ENCODE assay signal across 22 cellular contexts in genomic region chr18:36382854-36383253, GRCh38.
"Had no signal": no experiment of that assay in that cellular context is flagged by ENCODE, and none has a peak within 500 bp of the region (broad histone marks: within the 10 kb centered on the region; RNA-seq: fewer than 3 reads in every experiment).

No MANE protein-coding gene starts in this region.

- H3K4me3 ChIP-seq: dorsolateral prefrontal cortex, right lobe of liver, testis had no signal

- FAIRE-seq: colon, small intestine had no signal

- H3K36me3 Mint-ChIP-seq: activated CD8-positive, alpha-beta memory T cell treated with anti-CD3 and anti-CD28 coated beads, Interleukin-2, amount 10 ng/mL, durations not matched to agents 7 days and 5 days; activated naive CD8-positive, alpha-beta T cell treated with anti-CD3 and anti-CD28 coated beads for 36 hours; natural killer cell treated with Interleukin-12 subunit alpha and Interleukin-12 subunit beta and Interleukin-15 and Interleukin-18, amount 100 ng/mL, for 72 hours; stimulated activated effector memory CD8-positive, alpha-beta T cell treated with anti-CD3 and anti-CD28 coated beads, Interleukin-12 subunit alpha, Interleukin-12 subunit beta, amount 100 ng/mL, for 72 hours; T-cell had no signal

- DNase-seq: activated B cell treated with CpG ODN at 0.5 μM for 24 hours; activated CD4-positive, alpha-beta memory T cell treated with anti-CD3 and anti-CD28 coated beads, Interleukin-2, amount 10 ng/mL, durations not matched to agents 7 days and 5 days; activated CD4-positive, alpha-beta T cell treated with anti-CD3 and anti-CD28 coated beads for 48 hours; activated CD8-positive, alpha-beta memory T cell treated with anti-CD3 and anti-CD28 coated beads, Interleukin-2, amount 10 ng/mL, durations not matched to agents 7 days and 5 days; activated naive CD4-positive, alpha-beta T cell; activated naive CD8-positive, alpha-beta T cell treated with anti-CD3 and anti-CD28 coated beads for 36 hours; amniotic stem cell; caudate nucleus; dorsolateral prefrontal cortex; foreskin keratinocyte; glutamatergic neuron; mesendoderm; right lobe of liver; SK-N-SH; small intestine; stimulated activated CD4-positive, alpha-beta T cell treated with anti-CD3 and anti-CD28 coated beads, Interleukin-4, amount 100 ng/mL, for 24 hours; T-cell; testis had no signal

- H3K4me1 ChIP-seq: right lobe of liver, testis had no signal

- H3K4me2 ChIP-seq: SK-N-SH had no signal

- H3K4me3 Mint-ChIP-seq: activated B cell treated with CpG ODN at 0.5 μM for 24 hours; activated CD4-positive, alpha-beta memory T cell treated with anti-CD3 and anti-CD28 coated beads, Interleukin-2, amount 10 ng/mL, durations not matched to agents 7 days and 5 days; activated CD8-positive, alpha-beta memory T cell treated with anti-CD3 and anti-CD28 coated beads, Interleukin-2, amount 10 ng/mL, durations not matched to agents 7 days and 5 days; activated naive CD8-positive, alpha-beta T cell treated with anti-CD3 and anti-CD28 coated beads for 36 hours; activated T-helper 17 cell treated with anti-CD3 and anti-CD28 coated beads, Interleukin-2, amount 50 U/mL, for 72 hours; natural killer cell treated with Interleukin-12 subunit alpha and Interleukin-12 subunit beta and Interleukin-15 and Interleukin-18, amount 100 ng/mL, for 72 hours; stimulated activated effector memory CD8-positive, alpha-beta T cell treated with anti-CD3 and anti-CD28 coated beads, Interleukin-12 subunit alpha, Interleukin-12 subunit beta, amount 100 ng/mL, for 72 hours; T-cell had no signal

- H3K9me3 ChIP-seq: right lobe of liver, SK-N-SH, testis had no signal

- H3K9ac ChIP-seq: SK-N-SH had no signal

- H3K9me3 Mint-ChIP-seq: activated B cell treated with CpG ODN at 0.5 μM for 24 hours; activated CD4-positive, alpha-beta memory T cell treated with anti-CD3 and anti-CD28 coated beads, Interleukin-2, amount 10 ng/mL, durations not matched to agents 7 days and 5 days; activated naive CD8-positive, alpha-beta T cell treated with anti-CD3 and anti-CD28 coated beads for 36 hours; activated T-helper 17 cell treated with anti-CD3 and anti-CD28 coated beads, Interleukin-2, amount 50 U/mL, for 72 hours; natural killer cell treated with Interleukin-12 subunit alpha and Interleukin-12 subunit beta and Interleukin-15 and Interleukin-18, amount 100 ng/mL, for 72 hours; stimulated activated effector memory CD8-positive, alpha-beta T cell treated with anti-CD3 and anti-CD28 coated beads, Interleukin-12 subunit alpha, Interleukin-12 subunit beta, amount 100 ng/mL, for 72 hours; T-cell had no signal

- H3K4me1 Mint-ChIP-seq: activated B cell treated with CpG ODN at 0.5 μM for 24 hours; activated CD4-positive, alpha-beta memory T cell treated with anti-CD3 and anti-CD28 coated beads, Interleukin-2, amount 10 ng/mL, durations not matched to agents 7 days and 5 days; activated CD8-positive, alpha-beta memory T cell treated with anti-CD3 and anti-CD28 coated beads, Interleukin-2, amount 10 ng/mL, durations not matched to agents 7 days and 5 days; activated naive CD8-positive, alpha-beta T cell treated with anti-CD3 and anti-CD28 coated beads for 36 hours; activated T-helper 17 cell treated with anti-CD3 and anti-CD28 coated beads, Interleukin-2, amount 50 U/mL, for 72 hours; stimulated activated effector memory CD8-positive, alpha-beta T cell treated with anti-CD3 and anti-CD28 coated beads, Interleukin-12 subunit alpha, Interleukin-12 subunit beta, amount 100 ng/mL, for 72 hours; T-cell had no signal

- ATAC-seq: activated CD8-positive, alpha-beta memory T cell treated with anti-CD3 and anti-CD28 coated beads, Interleukin-2, amount 10 ng/mL, durations not matched to agents 7 days and 5 days; activated T-helper 17 cell treated with anti-CD3 and anti-CD28 coated beads, Interleukin-2, amount 50 U/mL, for 72 hours; foreskin keratinocyte; right lobe of liver; stimulated activated effector memory CD8-positive, alpha-beta T cell treated with anti-CD3 and anti-CD28 coated beads, Interleukin-12 subunit alpha, Interleukin-12 subunit beta, amount 100 ng/mL, for 72 hours; T-cell had no signal

- H3K27ac ChIP-seq: dorsolateral prefrontal cortex, foreskin keratinocyte, right lobe of liver had no signal

- H3K36me3 ChIP-seq: right lobe of liver had no signal

- H3K27me3 ChIP-seq: dorsolateral prefrontal cortex, foreskin keratinocyte, right lobe of liver, testis had no signal

- H3K27ac Mint-ChIP-seq: activated B cell treated with CpG ODN at 0.5 μM for 24 hours; activated CD4-positive, alpha-beta memory T cell treated with anti-CD3 and anti-CD28 coated beads, Interleukin-2, amount 10 ng/mL, durations not matched to agents 7 days and 5 days; activated CD8-positive, alpha-beta memory T cell treated with anti-CD3 and anti-CD28 coated beads, Interleukin-2, amount 10 ng/mL, durations not matched to agents 7 days and 5 days; activated naive CD8-positive, alpha-beta T cell treated with anti-CD3 and anti-CD28 coated beads for 36 hours; activated T-helper 17 cell treated with anti-CD3 and anti-CD28 coated beads, Interleukin-2, amount 50 U/mL, for 72 hours; natural killer cell treated with Interleukin-12 subunit alpha and Interleukin-12 subunit beta and Interleukin-15 and Interleukin-18, amount 100 ng/mL, for 72 hours; stimulated activated effector memory CD8-positive, alpha-beta T cell treated with anti-CD3 and anti-CD28 coated beads, Interleukin-12 subunit alpha, Interleukin-12 subunit beta, amount 100 ng/mL, for 72 hours; T-cell had no signal
